8 cellular contexts compared by ENCODE assay signal in genomic region chr15:78437762-78438594, GRCh38. TPM values are rescaled to one million over a fixed set of nuclear protein-coding genes. Genes with fewer than 3 reads are reported as not detected.
DNase-seq lines count a peak whose midpoint lies in the region; ATAC-seq lines count a peak whose summit lies in the region.

TSS of gene IREB2 (plus strand) at chr15:78438216. CDS start at chr15:78438338, 122 bp downstream.

- H3K9me3 ChIP-seq in effector memory CD4-positive, alpha-beta T cell (ENCODE audit: control insufficient read depth, low read length): no peaks in the 10 kb centered on the region

- peaks cover 4% of the 10 kb centered on the region for H3K4me1 ChIP-seq in effector memory CD4-positive, alpha-beta T cell (ENCODE audit: control insufficient read depth, insufficient read depth, low read length, poor library complexity, severe bottlenecking)

- peak; percentile 77 for ATAC-seq in GM21360 (IDR thresholded peaks at IDR 0.05; ENCODE audit: unreplicated experiment)

- peak within 1 kb of the TSS; percentile 89 for H3K4me3 ChIP-seq in effector memory CD4-positive, alpha-beta T cell (ENCODE audit: insufficient read depth, low read depth, low read length, poor library complexity, severe bottlenecking)

- DNase-seq in CMK (ENCODE audit: low read depth) (peak; percentile 95), HT1080 (ENCODE audit: low read depth) (peak; percentile 99), NOMO-1 treated with DMSO at 0.1 percent for 48 hours (lab: John Stamatoyannopoulos, UW; ENCODE audit: unreplicated experiment) (peak; percentile 98), lung microvascular endothelial cell (ENCODE audit: low read depth in 2 of 2) (peak; percentile 98 to 99)
- peak; percentile 95 for DNase-seq in activated CD8-positive, alpha-beta memory T cell treated with anti-CD3 and anti-CD28 coated beads for 4 hours (ENCODE audit: low read depth in 2 of 2)
- DNase-seq in effector memory CD4-positive, alpha-beta T cell: peak; percentile 93 to 97 (median 96)
- peak; percentile 94 to 96 (median 96) for DNase-seq in stimulated activated CD4-positive, alpha-beta T cell treated with anti-CD3 and anti-CD28 coated beads, TNF-alpha, amount 100 ng/mL, for 48 hours (ENCODE audit: low read depth in 3 of 3)

- no peaks in the 10 kb centered on the region for H3K27me3 ChIP-seq in effector memory CD4-positive, alpha-beta T cell (replicated peaks; ENCODE audit: control insufficient read depth, insufficient read depth, low read length, poor library complexity, severe bottlenecking)

- H3K27ac ChIP-seq in effector memory CD4-positive, alpha-beta T cell (ENCODE audit: insufficient read depth, low read length, poor library complexity, severe bottlenecking): peak within 1 kb of the TSS; percentile 87

- H3K36me3 ChIP-seq in effector memory CD4-positive, alpha-beta T cell (ENCODE audit: control insufficient read depth, insufficient read depth, low read length): peaks cover 12% of the 10 kb centered on the region

RNA-seq across cellular contexts. Expression of gene IREB2, which starts in this region (rescaled TPM):
- 9.3 and 14.5 TPM in 2 replicates for total RNA-seq in HT1080 (2014; rRNA removed; shearing (Covaris generic))
- polyA plus RNA-seq in HT1080 (2015; cell fraction: cytosol; rRNA removed): 19.2 and 28.8 TPM in 2 replicates
- polyA plus RNA-seq in HT1080 (2015; cell fraction: nucleus; rRNA removed): 40.9 and 41.9 TPM in 2 replicates
- 22.9 and 28.8 TPM in 2 replicates for total RNA-seq in lung microvascular endothelial cell

Comparison
In these comparisons a context has a peak if more than half of its experiments do, and no peak if none do; other contexts are left out.
1. Peak in every context shown above with its lines: DNase-seq, ATAC-seq, H3K4me3 ChIP-seq and H3K27ac ChIP-seq.